Comparison of ENCODE assay signal across 20 cellular contexts in the genomic region with DNA sequence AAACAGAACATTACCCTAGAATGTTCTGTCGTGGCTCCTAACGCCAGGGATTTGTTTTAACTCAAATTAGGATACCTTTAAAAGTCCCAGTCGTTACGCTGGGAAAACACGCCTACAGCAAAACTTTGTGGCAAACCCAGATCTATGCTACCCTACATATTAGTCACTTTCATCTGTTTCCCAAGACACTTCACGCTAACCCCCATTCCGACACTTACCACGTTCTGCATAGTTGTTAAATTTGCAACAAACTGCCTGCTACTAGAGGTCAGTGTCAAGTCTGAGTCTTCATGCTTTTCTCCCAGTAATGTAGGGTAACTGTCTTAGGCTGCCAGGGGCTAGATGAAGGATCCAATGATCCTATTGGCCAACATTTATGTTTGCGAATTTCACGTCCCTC.
"Had no signal": no experiment of that assay in that cellular context is flagged by ENCODE, and none has a peak within 500 bp of the region (broad histone marks: within the 10 kb centered on the region; RNA-seq: fewer than 3 reads in every experiment).

No MANE protein-coding gene starts in this region.

- H3K27ac Mint-ChIP-seq: immature natural killer cell; naive thymus-derived CD4-positive, alpha-beta T cell; stimulated activated memory B cell treated with anti-CD40 and anti-IgM and Interleukin-4, amounts not matched to agents 10 μg/mL and 1 μg/mL and 100 μg/mL, for 72 hours; stimulated activated naive CD8-positive, alpha-beta T cell treated with anti-CD3 and anti-CD28 coated beads, Interleukin-15, Interleukin-2, amounts not matched to agents 100 ng/mL and 50 ng/mL, for 24 hours had no signal

- H3K36me3 ChIP-seq: esophagus muscularis mucosa, gastroesophageal sphincter, neutrophil, spleen, tibial artery, upper lobe of right lung, vagina had no signal

- H3K27me3 ChIP-seq: esophagus muscularis mucosa, gastroesophageal sphincter, neutrophil, spleen, tibial artery, upper lobe of right lung, vagina had no signal

- H3K27ac ChIP-seq: epithelial cell of prostate, esophagus muscularis mucosa, gastroesophageal sphincter, neutrophil, psoas muscle, spleen, tibial artery, upper lobe of right lung, vagina had no signal

- DNase-seq: cortex of kidney; effector memory CD4-positive, alpha-beta T cell; immature natural killer cell; left colon; naive thymus-derived CD4-positive, alpha-beta T cell; psoas muscle; spleen; stimulated activated CD4-positive, alpha-beta T cell treated with anti-CD3 and anti-CD28 coated beads, Interleukin-15, amount 100 ng/mL, for 24 hours; stimulated activated CD4-positive, alpha-beta T cell treated with anti-CD3 and anti-CD28 coated beads, Interleukin-1b, Interleukin-23, amount 100 ng/mL, for 48 hours; stimulated activated CD4-positive, alpha-beta T cell treated with anti-CD3 and anti-CD28 coated beads, Interleukin-4, amount 100 ng/mL, for 24 hours; tibial artery; upper lobe of right lung had no signal

- H3K9me3 Mint-ChIP-seq: stimulated activated memory B cell treated with anti-CD40 and anti-IgM and Interleukin-4, amounts not matched to agents 10 μg/mL and 1 μg/mL and 100 μg/mL, for 72 hours had no signal

- H3K4me3 Mint-ChIP-seq: immature natural killer cell; naive thymus-derived CD4-positive, alpha-beta T cell; stimulated activated memory B cell treated with anti-CD40 and anti-IgM and Interleukin-4, amounts not matched to agents 10 μg/mL and 1 μg/mL and 100 μg/mL, for 72 hours; stimulated activated naive CD8-positive, alpha-beta T cell treated with anti-CD3 and anti-CD28 coated beads, Interleukin-15, Interleukin-2, amounts not matched to agents 100 ng/mL and 50 ng/mL, for 24 hours had no signal

- H3K4me1 Mint-ChIP-seq: immature natural killer cell; naive thymus-derived CD4-positive, alpha-beta T cell; stimulated activated memory B cell treated with anti-CD40 and anti-IgM and Interleukin-4, amounts not matched to agents 10 μg/mL and 1 μg/mL and 100 μg/mL, for 72 hours had no signal

- H3K36me3 Mint-ChIP-seq: immature natural killer cell; naive thymus-derived CD4-positive, alpha-beta T cell; stimulated activated memory B cell treated with anti-CD40 and anti-IgM and Interleukin-4, amounts not matched to agents 10 μg/mL and 1 μg/mL and 100 μg/mL, for 72 hours had no signal

- H3K4me3 ChIP-seq: esophagus muscularis mucosa, gastroesophageal sphincter, psoas muscle, spleen, tibial artery, upper lobe of right lung, vagina had no signal

- ATAC-seq: gastroesophageal sphincter; left colon; naive thymus-derived CD4-positive, alpha-beta T cell; psoas muscle; sciatic nerve; stimulated activated memory B cell treated with anti-CD40 and anti-IgM and Interleukin-4, amounts not matched to agents 10 μg/mL and 1 μg/mL and 100 μg/mL, for 72 hours; upper lobe of right lung had no signal

- H3K4me1 ChIP-seq: esophagus muscularis mucosa, gastroesophageal sphincter, psoas muscle, spleen, tibial artery, upper lobe of right lung, vagina had no signal

- H3K27me3 Mint-ChIP-seq: stimulated activated memory B cell treated with anti-CD40 and anti-IgM and Interleukin-4, amounts not matched to agents 10 μg/mL and 1 μg/mL and 100 μg/mL, for 72 hours; stimulated activated naive CD8-positive, alpha-beta T cell treated with anti-CD3 and anti-CD28 coated beads, Interleukin-15, Interleukin-2, amounts not matched to agents 100 ng/mL and 50 ng/mL, for 24 hours had no signal

- H3K9me3 ChIP-seq: esophagus muscularis mucosa, gastroesophageal sphincter, neutrophil, psoas muscle, tibial artery, upper lobe of right lung, vagina had no signal
